In genomic region chr12:116855744-116856470, GRCh38 we compare ENCODE assay signal across 25 cellular contexts. TPM values are rescaled to one million over a fixed set of nuclear protein-coding genes. Genes with fewer than 3 reads are reported as not detected.
"Had no signal": no experiment of that assay in that cellular context is flagged by ENCODE, and none has a peak within 500 bp of the region (broad histone marks: within the 10 kb centered on the region; RNA-seq: fewer than 3 reads in every experiment).

No MANE protein-coding gene starts in this region.

- H3K27ac ChIP-seq: gastroesophageal sphincter, heart right ventricle, left lung, right atrium auricular region, skin epidermis, suprapubic skin had no signal

- H3K4me3 Mint-ChIP-seq: activated naive CD4-positive, alpha-beta T cell treated with anti-CD3 and anti-CD28 coated beads for 36 hours; activated naive CD8-positive, alpha-beta T cell treated with anti-CD3 and anti-CD28 coated beads, Interleukin-2, amount 50 U/mL, for 24 hours; memory B cell; natural killer cell treated with Interleukin-12 subunit alpha and Interleukin-12 subunit beta and Interleukin-15 and Interleukin-18, amount 100 ng/mL, for 72 hours; T-cell had no signal

- H3K27ac Mint-ChIP-seq: activated naive CD4-positive, alpha-beta T cell treated with anti-CD3 and anti-CD28 coated beads for 36 hours; activated naive CD8-positive, alpha-beta T cell treated with anti-CD3 and anti-CD28 coated beads, Interleukin-2, amount 50 U/mL, for 24 hours; activated T-helper 2 cell treated with anti-CD3 and anti-CD28 coated beads, Interferon-gamma antibody, Interleukin-2, Interleukin-4, amounts not matched to agents 10 μg/mL and 5 μg/mL and 100 μg/mL, durations not matched to agents 14 hours and 24 hours and 36 hours; memory B cell; natural killer cell treated with Interleukin-12 subunit alpha and Interleukin-12 subunit beta and Interleukin-15 and Interleukin-18, amount 100 ng/mL, for 72 hours; T-cell had no signal

- H3K27me3 ChIP-seq: right atrium auricular region had no signal

- H3K4me1 ChIP-seq: left lung, suprapubic skin had no signal

- ATAC-seq: activated naive CD8-positive, alpha-beta T cell treated with anti-CD3 and anti-CD28 coated beads, Interleukin-2, amount 50 U/mL, for 24 hours; gastroesophageal sphincter; heart right ventricle; left lung; natural killer cell treated with Interleukin-12 subunit alpha and Interleukin-12 subunit beta and Interleukin-15 and Interleukin-18, amount 100 ng/mL, for 72 hours; stimulated activated naive CD8-positive, alpha-beta T cell treated with anti-CD3 and anti-CD28 coated beads, Interleukin-15, Interleukin-2, amounts not matched to agents 100 U/mL and 50 U/mL, for 24 hours; T-cell had no signal

- H3K27me3 Mint-ChIP-seq: memory B cell had no signal

- H3K9me3 ChIP-seq: gastroesophageal sphincter, heart right ventricle, left lung, right atrium auricular region, suprapubic skin had no signal

- DNase-seq: activated CD4-positive, alpha-beta T cell treated with anti-CD3 and anti-CD28 coated beads for 1 hour; activated CD4-positive, alpha-beta T cell treated with anti-CD3 and anti-CD28 coated beads, Interleukin-2, amount 50 U/mL, for 4 hours; activated naive CD4-positive, alpha-beta T cell treated with anti-CD3 and anti-CD28 coated beads for 36 hours; activated naive CD8-positive, alpha-beta T cell treated with anti-CD3 and anti-CD28 coated beads, Interleukin-2, amount 50 U/mL, for 24 hours; activated T-cell treated with anti-CD3 and anti-CD28 coated beads, Interleukin-2, amount 50 U/mL, for 1 hour; aorta; dermis blood vessel endothelial cell; erythroblast; heart right ventricle; left lung; occipital lobe; stimulated activated CD4-positive, alpha-beta T cell treated with anti-CD3 and anti-CD28 coated beads, Interleukin-4, amount 100 ng/mL, for 4 hours; stimulated activated CD8-positive, alpha-beta memory T cell treated with anti-CD3 and anti-CD28 coated beads, Interleukin-4, amount 100 ng/mL, for 48 hours; stimulated activated naive CD8-positive, alpha-beta T cell treated with anti-CD3 and anti-CD28 coated beads, Interleukin-15, Interleukin-2, amounts not matched to agents 100 U/mL and 50 U/mL, for 24 hours; T-cell; T1000 had no signal

- H3K36me3 Mint-ChIP-seq: natural killer cell treated with Interleukin-12 subunit alpha and Interleukin-12 subunit beta and Interleukin-15 and Interleukin-18, amount 100 ng/mL, for 72 hours had no signal

- H3K4me3 ChIP-seq: gastroesophageal sphincter, heart right ventricle, left lung, right atrium auricular region, skin epidermis, suprapubic skin had no signal

- H3K36me3 ChIP-seq: gastroesophageal sphincter, heart right ventricle, left lung, right atrium auricular region, suprapubic skin had no signal

- H3K9me3 Mint-ChIP-seq: activated naive CD4-positive, alpha-beta T cell treated with anti-CD3 and anti-CD28 coated beads for 36 hours; activated naive CD8-positive, alpha-beta T cell treated with anti-CD3 and anti-CD28 coated beads, Interleukin-2, amount 50 U/mL, for 24 hours; activated T-helper 2 cell treated with anti-CD3 and anti-CD28 coated beads, Interferon-gamma antibody, Interleukin-2, Interleukin-4, amounts not matched to agents 10 μg/mL and 5 μg/mL and 100 μg/mL, durations not matched to agents 14 hours and 24 hours and 36 hours; memory B cell; natural killer cell treated with Interleukin-12 subunit alpha and Interleukin-12 subunit beta and Interleukin-15 and Interleukin-18, amount 100 ng/mL, for 72 hours; T-cell had no signal

RNA-seq across cellular contexts. Expression of gene HRK, which starts 25.3 kb away (rescaled TPM):
- total RNA-seq: activated naive CD4-positive, alpha-beta T cell treated with anti-CD3 and anti-CD28 coated beads for 36 hours; activated T-helper 2 cell treated with anti-CD3 and anti-CD28 coated beads, Interferon-gamma antibody, Interleukin-2, Interleukin-4, amounts not matched to agents 10 μg/mL and 5 μg/mL and 100 μg/mL, durations not matched to agents 14 hours and 24 hours and 36 hours; bronchial epithelial cell; dermis blood vessel endothelial cell; natural killer cell treated with Interleukin-12 subunit alpha and Interleukin-12 subunit beta and Interleukin-15 and Interleukin-18, amount 100 ng/mL, for 72 hours; posterior vena cava; suprapubic skin had no signal
